ENCODE assay signal across 8 cellular contexts in the genomic region with DNA sequence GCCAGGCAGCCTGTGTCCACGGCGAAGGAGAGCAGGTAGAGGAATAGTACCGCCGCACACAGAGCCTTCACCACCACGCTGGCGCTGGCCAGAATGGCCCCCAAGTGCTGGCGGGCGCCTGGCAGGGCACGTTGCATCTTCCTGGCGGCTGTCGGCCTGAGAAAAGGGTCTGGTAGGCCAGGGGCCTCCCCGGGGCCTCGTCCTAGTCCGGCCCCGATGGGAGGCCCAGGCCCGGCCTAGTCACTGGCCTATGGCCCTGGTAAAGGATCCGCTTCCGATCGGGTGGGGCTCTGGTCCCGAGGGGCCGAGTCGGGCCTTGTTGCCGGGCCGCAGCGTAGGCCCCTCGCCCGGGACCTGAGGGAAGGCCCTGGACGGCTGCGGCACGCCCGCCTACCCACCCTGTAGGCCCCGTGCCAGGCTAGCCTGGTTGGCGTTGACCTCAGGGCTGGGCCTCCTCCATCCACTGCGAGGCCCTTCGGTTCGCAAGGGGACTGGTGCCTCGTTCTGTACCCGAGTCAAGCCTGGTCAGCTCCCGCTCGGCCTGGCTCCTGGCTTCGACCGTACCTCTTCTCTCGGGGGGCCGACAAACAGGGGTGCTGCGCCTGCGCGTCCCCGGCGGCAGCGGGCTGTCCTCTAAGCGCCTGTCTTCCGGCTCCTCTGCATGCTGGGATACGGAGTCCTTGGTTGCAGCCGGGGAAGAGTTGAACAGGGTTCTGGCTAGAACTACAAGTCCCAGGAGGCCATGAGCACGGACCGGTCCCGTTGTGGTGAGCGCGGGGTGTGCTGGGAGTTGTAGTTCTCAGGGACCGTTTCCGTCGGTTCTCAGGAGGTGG. TPM values are rescaled to one million over a fixed set of nuclear protein-coding genes. Genes with fewer than 3 reads are reported as not detected.
A peak's percentile ranks its signal among the peaks of the same experiment; 100 is the strongest.
DNase-seq lines count a peak whose midpoint lies in the region; ATAC-seq and TF ChIP-seq lines count a peak whose summit lies in the region.

A gene with protein sequence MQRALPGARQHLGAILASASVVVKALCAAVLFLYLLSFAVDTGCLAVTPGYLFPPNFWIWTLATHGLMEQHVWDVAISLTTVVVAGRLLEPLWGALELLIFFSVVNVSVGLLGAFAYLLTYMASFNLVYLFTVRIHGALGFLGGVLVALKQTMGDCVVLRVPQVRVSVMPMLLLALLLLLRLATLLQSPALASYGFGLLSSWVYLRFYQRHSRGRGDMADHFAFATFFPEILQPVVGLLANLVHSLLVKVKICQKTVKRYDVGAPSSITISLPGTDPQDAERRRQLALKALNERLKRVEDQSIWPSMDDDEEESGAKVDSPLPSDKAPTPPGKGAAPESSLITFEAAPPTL (minus strand): TSS at position 595 of the 833 bp plus-strand sequence. CDS start 458 bp downstream, at position 137.

- peak; percentile 74 for TF ChIP-seq POLR2A in GM15510 (IDR thresholded peaks at IDR 0.05; ENCODE audit: borderline replicate concordance, extremely low read depth, insufficient read length)

- intact Hi-C loops in left cardiac atrium (cut with DNase I) (no loop called here), posterior vena cava (cut with DNase I) (no loop called here), upper lobe of right lung (cut with DNase I) (no loop called here)

- no peaks in the 10 kb centered on the region for H3K27me3 Mint-ChIP-seq in T-helper 17 cell

- ATAC-seq in HG02885 (IDR thresholded peaks at IDR 0.05; ENCODE audit: poor library complexity, unreplicated experiment): peak; percentile 99
- ATAC-seq in T-helper 17 cell: peak; percentile 100
- peak; percentile 97 to 98 for ATAC-seq in left cardiac atrium
- ATAC-seq in upper lobe of right lung: peak; percentile 97

- DNase-seq in NCI-H1694 treated with DMSO at 0.1 percent for 48 hours (lab: John Stamatoyannopoulos, UW) (peak; percentile 85), T-helper 17 cell (peak; percentile 86 to 89 (median 87)), amygdala (lab: John Stamatoyannopoulos, UW) (peak; percentile 53 to 100 (median 98)), left cardiac atrium (peak; percentile 98), posterior vena cava (ENCODE audit: low spot score) (peak; percentile 98), upper lobe of right lung (peak; percentile 96)

- H3K27ac ChIP-seq in upper lobe of right lung: peak within 1 kb of the TSS; percentile 89

- H3K4me1 Mint-ChIP-seq in T-helper 17 cell: peaks cover 32% of the 10 kb centered on the region

- peaks cover 20% of the 10 kb centered on the region for H3K36me3 ChIP-seq in upper lobe of right lung

- H3K4me3 Mint-ChIP-seq in T-helper 17 cell: peak within 1 kb of the TSS; percentile 97

- no peaks in the 10 kb centered on the region for H3K27me3 ChIP-seq in upper lobe of right lung

- peaks cover 37% of the 10 kb centered on the region for H3K4me1 ChIP-seq in upper lobe of right lung

- H3K4me3 ChIP-seq in upper lobe of right lung: peak within 1 kb of the TSS; percentile 89

- no peak for TF ChIP-seq CTCF in upper lobe of right lung (IDR thresholded peaks at IDR 0.05)

- H3K27ac Mint-ChIP-seq in T-helper 17 cell: peak within 1 kb of the TSS; percentile 97

- H3K36me3 Mint-ChIP-seq in T-helper 17 cell (ENCODE audit: low read depth): no peaks in the 10 kb centered on the region

- H3K9me3 ChIP-seq in T-helper 17 cell (ENCODE audit: control insufficient read depth, low read length, poor library complexity, severe bottlenecking) (no peaks in the 10 kb centered on the region), upper lobe of right lung (no peaks in the 10 kb centered on the region)

RNA-seq across cellular contexts. Expression of the gene that starts here (rescaled TPM):
- total RNA-seq in T-helper 17 cell (10 to 100 TPM; 16.7 to 17.4 TPM), left cardiac atrium (10 to 100 TPM; 28.7 to 33.4 TPM), posterior vena cava (10 to 100 TPM; 29.3 TPM), upper lobe of right lung (40.1 TPM)

Comparison
In these comparisons a context has a peak if more than half of its experiments do, and no peak if none do; other contexts are left out.
1. Peak in every context shown above with its lines: DNase-seq, ATAC-seq, H3K4me3 ChIP-seq and H3K27ac ChIP-seq.